1 cellular context compared by ENCODE assay signal in the genomic region with DNA sequence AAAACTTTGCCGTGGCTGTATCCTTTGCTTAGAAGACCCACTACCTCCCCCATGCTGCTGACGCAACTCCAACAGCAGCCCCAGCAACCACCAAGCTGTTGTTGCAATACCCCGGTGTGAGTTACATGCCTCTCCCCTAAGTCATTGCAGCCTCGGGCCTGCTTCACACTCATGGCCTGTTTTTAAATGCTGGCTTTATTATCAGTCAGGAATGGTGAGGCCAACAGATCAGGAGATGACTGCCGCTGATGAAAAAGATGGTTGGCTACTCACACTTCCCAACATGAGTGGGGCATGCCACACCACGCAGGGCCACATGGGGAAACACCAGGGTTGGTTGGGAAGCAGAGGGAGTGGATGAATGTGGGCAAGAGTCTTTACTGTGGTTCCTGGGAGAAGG.
TF ChIP-seq lines count a peak whose summit lies in the region.

No MANE protein-coding gene starts in this region.

TF ChIP-seq in K562, 482 proteins besides CTCF, POLR2A, EP300 and RAD21 (continued from another document and continues in another):
- TF ChIP-seq, protein P1, sequence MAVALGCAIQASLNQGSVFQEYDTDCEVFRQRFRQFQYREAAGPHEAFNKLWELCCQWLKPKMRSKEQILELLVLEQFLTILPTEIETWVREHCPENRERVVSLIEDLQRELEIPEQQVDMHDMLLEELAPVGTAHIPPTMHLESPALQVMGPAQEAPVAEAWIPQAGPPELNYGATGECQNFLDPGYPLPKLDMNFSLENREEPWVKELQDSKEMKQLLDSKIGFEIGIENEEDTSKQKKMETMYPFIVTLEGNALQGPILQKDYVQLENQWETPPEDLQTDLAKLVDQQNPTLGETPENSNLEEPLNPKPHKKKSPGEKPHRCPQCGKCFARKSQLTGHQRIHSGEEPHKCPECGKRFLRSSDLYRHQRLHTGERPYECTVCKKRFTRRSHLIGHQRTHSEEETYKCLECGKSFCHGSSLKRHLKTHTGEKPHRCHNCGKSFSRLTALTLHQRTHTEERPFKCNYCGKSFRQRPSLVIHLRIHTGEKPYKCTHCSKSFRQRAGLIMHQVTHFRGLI (CRISPR knock-in tag; IDR thresholded peaks at IDR 0.05), result peak; percentile 10; the same call in 1 of the 2 replicates
- TF ChIP-seq CXXC5 (CRISPR knock-in tag; IDR thresholded peaks at IDR 0.05) (peak; percentile 35; the same call in 1 of the 2 replicates), ZNF175 (CRISPR knock-in tag; IDR thresholded peaks at IDR 0.05; ENCODE audit: low read depth) (peak; percentile 97), ZNF584 (CRISPR knock-in tag; IDR thresholded peaks at IDR 0.05; ENCODE audit: low read depth) (peak; percentile 95), ZNF174 (CRISPR knock-in tag; IDR thresholded peaks at IDR 0.05) (no peak), RAD51 (IDR thresholded peaks at IDR 0.05; ENCODE audit: borderline replicate concordance, low read depth) (no peak), SMAD3 (CRISPR knock-in tag; conservative IDR thresholded peaks at IDR 0.05) (no peak), WHSC1 (IDR thresholded peaks at IDR 0.05; ENCODE audit: low read length) (no peak), STAG1 (CRISPR knock-in tag; IDR thresholded peaks at IDR 0.05; ENCODE audit: borderline replicate concordance) (no peak), JUN (IDR thresholded peaks at IDR 0.05; ENCODE audit: borderline replicate concordance, low read depth, low read length) (no peak), JUN (CRISPR knock-in tag; IDR thresholded peaks at IDR 0.05; ENCODE audit: borderline replicate concordance) (no peak), NELFE (IDR thresholded peaks at IDR 0.05; ENCODE audit: insufficient read depth, insufficient read length) (no peak), ARID2 (IDR thresholded peaks at IDR 0.05) (no peak), NR2F6 (CRISPR knock-in tag; IDR thresholded peaks at IDR 0.05) (no peak), ZNF316 (IDR thresholded peaks at IDR 0.05) (no peak), BCOR (IDR thresholded peaks at IDR 0.05) (no peak), ZNF3 (CRISPR knock-in tag; IDR thresholded peaks at IDR 0.05) (no peak), RBM15 (IDR thresholded peaks at IDR 0.05; ENCODE audit: insufficient read depth, low read length) (no peak), ETS2 (tag; IDR thresholded peaks at IDR 0.05; ENCODE audit: borderline replicate concordance, poor library complexity, severe bottlenecking) (no peak), KAT7 (CRISPR knock-in tag; IDR thresholded peaks at IDR 0.05; ENCODE audit: borderline replicate concordance) (no peak), SOX6 (IDR thresholded peaks at IDR 0.05) (0 out of 2 replicates have a peak, but pooled peaks have one; percentile 10), ETV1 (tag; conservative IDR thresholded peaks at IDR 0.05; ENCODE audit: low read depth) (0 out of 2 replicates have a peak, but pooled peaks have one; percentile 17), ESRRA (IDR thresholded peaks at IDR 0.05; ENCODE audit: borderline replicate concordance, low read depth) (0 out of 2 replicates have a peak, but pooled peaks have one; percentile 15), ZSCAN32 (CRISPR knock-in tag; IDR thresholded peaks at IDR 0.05) (peak; percentile 71; the same call in 1 of the 2 replicates), ZNF212 (CRISPR knock-in tag; IDR thresholded peaks at IDR 0.05) (no peak), SIN3A (IDR thresholded peaks at IDR 0.05; ENCODE audit: borderline replicate concordance in 2 of 2, control insufficient read depth in 1 of 2, low read depth in 2 of 2, low read length in 2 of 2) (no peak), MAZ (CRISPR knock-in tag; conservative IDR thresholded peaks at IDR 0.05 in 1 of 2, IDR thresholded peaks at IDR 0.05 in 1 of 2) (no peak), HEY1 (CRISPR knock-in tag; IDR thresholded peaks at IDR 0.05; ENCODE audit: borderline replicate concordance) (no peak)
- TF ChIP-seq, protein P2, sequence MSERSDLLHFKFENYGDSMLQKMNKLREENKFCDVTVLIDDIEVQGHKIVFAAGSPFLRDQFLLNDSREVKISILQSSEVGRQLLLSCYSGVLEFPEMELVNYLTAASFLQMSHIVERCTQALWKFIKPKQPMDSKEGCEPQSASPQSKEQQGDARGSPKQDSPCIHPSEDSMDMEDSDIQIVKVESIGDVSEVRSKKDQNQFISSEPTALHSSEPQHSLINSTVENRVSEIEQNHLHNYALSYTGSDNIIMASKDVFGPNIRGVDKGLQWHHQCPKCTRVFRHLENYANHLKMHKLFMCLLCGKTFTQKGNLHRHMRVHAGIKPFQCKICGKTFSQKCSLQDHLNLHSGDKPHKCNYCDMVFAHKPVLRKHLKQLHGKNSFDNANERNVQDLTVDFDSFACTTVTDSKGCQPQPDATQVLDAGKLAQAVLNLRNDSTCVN (CRISPR knock-in tag; IDR thresholded peaks at IDR 0.05), result no peak
- TF ChIP-seq, protein P3, sequence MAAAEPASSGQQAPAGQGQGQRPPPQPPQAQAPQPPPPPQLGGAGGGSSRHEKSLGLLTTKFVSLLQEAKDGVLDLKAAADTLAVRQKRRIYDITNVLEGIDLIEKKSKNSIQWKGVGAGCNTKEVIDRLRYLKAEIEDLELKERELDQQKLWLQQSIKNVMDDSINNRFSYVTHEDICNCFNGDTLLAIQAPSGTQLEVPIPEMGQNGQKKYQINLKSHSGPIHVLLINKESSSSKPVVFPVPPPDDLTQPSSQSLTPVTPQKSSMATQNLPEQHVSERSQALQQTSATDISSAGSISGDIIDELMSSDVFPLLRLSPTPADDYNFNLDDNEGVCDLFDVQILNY (CRISPR knock-in tag; IDR thresholded peaks at IDR 0.05), result no peak
- TF ChIP-seq, protein P4, sequence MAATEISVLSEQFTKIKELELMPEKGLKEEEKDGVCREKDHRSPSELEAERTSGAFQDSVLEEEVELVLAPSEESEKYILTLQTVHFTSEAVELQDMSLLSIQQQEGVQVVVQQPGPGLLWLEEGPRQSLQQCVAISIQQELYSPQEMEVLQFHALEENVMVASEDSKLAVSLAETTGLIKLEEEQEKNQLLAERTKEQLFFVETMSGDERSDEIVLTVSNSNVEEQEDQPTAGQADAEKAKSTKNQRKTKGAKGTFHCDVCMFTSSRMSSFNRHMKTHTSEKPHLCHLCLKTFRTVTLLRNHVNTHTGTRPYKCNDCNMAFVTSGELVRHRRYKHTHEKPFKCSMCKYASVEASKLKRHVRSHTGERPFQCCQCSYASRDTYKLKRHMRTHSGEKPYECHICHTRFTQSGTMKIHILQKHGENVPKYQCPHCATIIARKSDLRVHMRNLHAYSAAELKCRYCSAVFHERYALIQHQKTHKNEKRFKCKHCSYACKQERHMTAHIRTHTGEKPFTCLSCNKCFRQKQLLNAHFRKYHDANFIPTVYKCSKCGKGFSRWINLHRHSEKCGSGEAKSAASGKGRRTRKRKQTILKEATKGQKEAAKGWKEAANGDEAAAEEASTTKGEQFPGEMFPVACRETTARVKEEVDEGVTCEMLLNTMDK (IDR thresholded peaks at IDR 0.05; ENCODE audit: borderline replicate concordance, insufficient read depth, low read depth, low read length, poor library complexity, severe bottlenecking), result no peak
- TF ChIP-seq, protein P5, sequence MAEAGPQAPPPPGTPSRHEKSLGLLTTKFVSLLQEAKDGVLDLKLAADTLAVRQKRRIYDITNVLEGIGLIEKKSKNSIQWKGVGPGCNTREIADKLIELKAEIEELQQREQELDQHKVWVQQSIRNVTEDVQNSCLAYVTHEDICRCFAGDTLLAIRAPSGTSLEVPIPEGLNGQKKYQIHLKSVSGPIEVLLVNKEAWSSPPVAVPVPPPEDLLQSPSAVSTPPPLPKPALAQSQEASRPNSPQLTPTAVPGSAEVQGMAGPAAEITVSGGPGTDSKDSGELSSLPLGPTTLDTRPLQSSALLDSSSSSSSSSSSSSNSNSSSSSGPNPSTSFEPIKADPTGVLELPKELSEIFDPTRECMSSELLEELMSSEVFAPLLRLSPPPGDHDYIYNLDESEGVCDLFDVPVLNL (CRISPR knock-in tag; IDR thresholded peaks at IDR 0.05; ENCODE audit: low read depth), result no peak
- TF ChIP-seq, protein P6, sequence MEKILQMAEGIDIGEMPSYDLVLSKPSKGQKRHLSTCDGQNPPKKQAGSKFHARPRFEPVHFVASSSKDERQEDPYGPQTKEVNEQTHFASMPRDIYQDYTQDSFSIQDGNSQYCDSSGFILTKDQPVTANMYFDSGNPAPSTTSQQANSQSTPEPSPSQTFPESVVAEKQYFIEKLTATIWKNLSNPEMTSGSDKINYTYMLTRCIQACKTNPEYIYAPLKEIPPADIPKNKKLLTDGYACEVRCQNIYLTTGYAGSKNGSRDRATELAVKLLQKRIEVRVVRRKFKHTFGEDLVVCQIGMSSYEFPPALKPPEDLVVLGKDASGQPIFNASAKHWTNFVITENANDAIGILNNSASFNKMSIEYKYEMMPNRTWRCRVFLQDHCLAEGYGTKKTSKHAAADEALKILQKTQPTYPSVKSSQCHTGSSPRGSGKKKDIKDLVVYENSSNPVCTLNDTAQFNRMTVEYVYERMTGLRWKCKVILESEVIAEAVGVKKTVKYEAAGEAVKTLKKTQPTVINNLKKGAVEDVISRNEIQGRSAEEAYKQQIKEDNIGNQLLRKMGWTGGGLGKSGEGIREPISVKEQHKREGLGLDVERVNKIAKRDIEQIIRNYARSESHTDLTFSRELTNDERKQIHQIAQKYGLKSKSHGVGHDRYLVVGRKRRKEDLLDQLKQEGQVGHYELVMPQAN (IDR thresholded peaks at IDR 0.05; ENCODE audit: borderline replicate concordance), result no peak
- TF ChIP-seq, protein P7, sequence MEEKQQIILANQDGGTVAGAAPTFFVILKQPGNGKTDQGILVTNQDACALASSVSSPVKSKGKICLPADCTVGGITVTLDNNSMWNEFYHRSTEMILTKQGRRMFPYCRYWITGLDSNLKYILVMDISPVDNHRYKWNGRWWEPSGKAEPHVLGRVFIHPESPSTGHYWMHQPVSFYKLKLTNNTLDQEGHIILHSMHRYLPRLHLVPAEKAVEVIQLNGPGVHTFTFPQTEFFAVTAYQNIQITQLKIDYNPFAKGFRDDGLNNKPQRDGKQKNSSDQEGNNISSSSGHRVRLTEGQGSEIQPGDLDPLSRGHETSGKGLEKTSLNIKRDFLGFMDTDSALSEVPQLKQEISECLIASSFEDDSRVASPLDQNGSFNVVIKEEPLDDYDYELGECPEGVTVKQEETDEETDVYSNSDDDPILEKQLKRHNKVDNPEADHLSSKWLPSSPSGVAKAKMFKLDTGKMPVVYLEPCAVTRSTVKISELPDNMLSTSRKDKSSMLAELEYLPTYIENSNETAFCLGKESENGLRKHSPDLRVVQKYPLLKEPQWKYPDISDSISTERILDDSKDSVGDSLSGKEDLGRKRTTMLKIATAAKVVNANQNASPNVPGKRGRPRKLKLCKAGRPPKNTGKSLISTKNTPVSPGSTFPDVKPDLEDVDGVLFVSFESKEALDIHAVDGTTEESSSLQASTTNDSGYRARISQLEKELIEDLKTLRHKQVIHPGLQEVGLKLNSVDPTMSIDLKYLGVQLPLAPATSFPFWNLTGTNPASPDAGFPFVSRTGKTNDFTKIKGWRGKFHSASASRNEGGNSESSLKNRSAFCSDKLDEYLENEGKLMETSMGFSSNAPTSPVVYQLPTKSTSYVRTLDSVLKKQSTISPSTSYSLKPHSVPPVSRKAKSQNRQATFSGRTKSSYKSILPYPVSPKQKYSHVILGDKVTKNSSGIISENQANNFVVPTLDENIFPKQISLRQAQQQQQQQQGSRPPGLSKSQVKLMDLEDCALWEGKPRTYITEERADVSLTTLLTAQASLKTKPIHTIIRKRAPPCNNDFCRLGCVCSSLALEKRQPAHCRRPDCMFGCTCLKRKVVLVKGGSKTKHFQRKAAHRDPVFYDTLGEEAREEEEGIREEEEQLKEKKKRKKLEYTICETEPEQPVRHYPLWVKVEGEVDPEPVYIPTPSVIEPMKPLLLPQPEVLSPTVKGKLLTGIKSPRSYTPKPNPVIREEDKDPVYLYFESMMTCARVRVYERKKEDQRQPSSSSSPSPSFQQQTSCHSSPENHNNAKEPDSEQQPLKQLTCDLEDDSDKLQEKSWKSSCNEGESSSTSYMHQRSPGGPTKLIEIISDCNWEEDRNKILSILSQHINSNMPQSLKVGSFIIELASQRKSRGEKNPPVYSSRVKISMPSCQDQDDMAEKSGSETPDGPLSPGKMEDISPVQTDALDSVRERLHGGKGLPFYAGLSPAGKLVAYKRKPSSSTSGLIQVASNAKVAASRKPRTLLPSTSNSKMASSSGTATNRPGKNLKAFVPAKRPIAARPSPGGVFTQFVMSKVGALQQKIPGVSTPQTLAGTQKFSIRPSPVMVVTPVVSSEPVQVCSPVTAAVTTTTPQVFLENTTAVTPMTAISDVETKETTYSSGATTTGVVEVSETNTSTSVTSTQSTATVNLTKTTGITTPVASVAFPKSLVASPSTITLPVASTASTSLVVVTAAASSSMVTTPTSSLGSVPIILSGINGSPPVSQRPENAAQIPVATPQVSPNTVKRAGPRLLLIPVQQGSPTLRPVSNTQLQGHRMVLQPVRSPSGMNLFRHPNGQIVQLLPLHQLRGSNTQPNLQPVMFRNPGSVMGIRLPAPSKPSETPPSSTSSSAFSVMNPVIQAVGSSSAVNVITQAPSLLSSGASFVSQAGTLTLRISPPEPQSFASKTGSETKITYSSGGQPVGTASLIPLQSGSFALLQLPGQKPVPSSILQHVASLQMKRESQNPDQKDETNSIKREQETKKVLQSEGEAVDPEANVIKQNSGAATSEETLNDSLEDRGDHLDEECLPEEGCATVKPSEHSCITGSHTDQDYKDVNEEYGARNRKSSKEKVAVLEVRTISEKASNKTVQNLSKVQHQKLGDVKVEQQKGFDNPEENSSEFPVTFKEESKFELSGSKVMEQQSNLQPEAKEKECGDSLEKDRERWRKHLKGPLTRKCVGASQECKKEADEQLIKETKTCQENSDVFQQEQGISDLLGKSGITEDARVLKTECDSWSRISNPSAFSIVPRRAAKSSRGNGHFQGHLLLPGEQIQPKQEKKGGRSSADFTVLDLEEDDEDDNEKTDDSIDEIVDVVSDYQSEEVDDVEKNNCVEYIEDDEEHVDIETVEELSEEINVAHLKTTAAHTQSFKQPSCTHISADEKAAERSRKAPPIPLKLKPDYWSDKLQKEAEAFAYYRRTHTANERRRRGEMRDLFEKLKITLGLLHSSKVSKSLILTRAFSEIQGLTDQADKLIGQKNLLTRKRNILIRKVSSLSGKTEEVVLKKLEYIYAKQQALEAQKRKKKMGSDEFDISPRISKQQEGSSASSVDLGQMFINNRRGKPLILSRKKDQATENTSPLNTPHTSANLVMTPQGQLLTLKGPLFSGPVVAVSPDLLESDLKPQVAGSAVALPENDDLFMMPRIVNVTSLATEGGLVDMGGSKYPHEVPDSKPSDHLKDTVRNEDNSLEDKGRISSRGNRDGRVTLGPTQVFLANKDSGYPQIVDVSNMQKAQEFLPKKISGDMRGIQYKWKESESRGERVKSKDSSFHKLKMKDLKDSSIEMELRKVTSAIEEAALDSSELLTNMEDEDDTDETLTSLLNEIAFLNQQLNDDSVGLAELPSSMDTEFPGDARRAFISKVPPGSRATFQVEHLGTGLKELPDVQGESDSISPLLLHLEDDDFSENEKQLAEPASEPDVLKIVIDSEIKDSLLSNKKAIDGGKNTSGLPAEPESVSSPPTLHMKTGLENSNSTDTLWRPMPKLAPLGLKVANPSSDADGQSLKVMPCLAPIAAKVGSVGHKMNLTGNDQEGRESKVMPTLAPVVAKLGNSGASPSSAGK (IDR thresholded peaks at IDR 0.05), result peak; percentile 59
- TF ChIP-seq, protein P8, sequence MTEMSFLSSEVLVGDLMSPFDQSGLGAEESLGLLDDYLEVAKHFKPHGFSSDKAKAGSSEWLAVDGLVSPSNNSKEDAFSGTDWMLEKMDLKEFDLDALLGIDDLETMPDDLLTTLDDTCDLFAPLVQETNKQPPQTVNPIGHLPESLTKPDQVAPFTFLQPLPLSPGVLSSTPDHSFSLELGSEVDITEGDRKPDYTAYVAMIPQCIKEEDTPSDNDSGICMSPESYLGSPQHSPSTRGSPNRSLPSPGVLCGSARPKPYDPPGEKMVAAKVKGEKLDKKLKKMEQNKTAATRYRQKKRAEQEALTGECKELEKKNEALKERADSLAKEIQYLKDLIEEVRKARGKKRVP (CRISPR knock-in tag; IDR thresholded peaks at IDR 0.05), result peak; percentile 81
- TF ChIP-seq, protein P9, sequence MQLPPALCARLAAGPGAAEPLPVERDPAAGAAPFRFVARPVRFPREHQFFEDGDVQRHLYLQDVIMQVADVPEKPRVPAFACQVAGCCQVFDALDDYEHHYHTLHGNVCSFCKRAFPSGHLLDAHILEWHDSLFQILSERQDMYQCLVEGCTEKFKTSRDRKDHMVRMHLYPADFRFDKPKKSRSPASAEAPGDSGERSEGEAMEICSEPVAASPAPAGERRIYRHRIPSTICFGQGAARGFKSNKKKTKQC (CRISPR knock-in tag; IDR thresholded peaks at IDR 0.05), result no peak
